11 cellular contexts compared by ENCODE assay signal in genomic region chr11:72583616-72584292, GRCh38.
DNase-seq lines count a peak whose midpoint lies in the region; ATAC-seq and TF ChIP-seq lines count a peak whose summit lies in the region.
"Had no signal": no experiment of that assay in that cellular context is flagged by ENCODE, and none has a peak within 500 bp of the region (broad histone marks: within the 10 kb centered on the region; RNA-seq: fewer than 3 reads in every experiment).

No MANE protein-coding gene starts in this region.

- peaks cover 15 to 22% of the 10 kb centered on the region in 2 donors for H3K4me1 Mint-ChIP-seq in effector memory CD8-positive, alpha-beta T cell (ENCODE audit: low read depth in 2 of 2)
- H3K4me1 Mint-ChIP-seq in naive thymus-derived CD4-positive, alpha-beta T cell: peaks cover 15 to 29% (median 22%) of the 10 kb centered on the region in 7 donors

- no peak for ATAC-seq in effector memory CD8-positive, alpha-beta T cell (replicated peaks)
- no peak for ATAC-seq in naive thymus-derived CD4-positive, alpha-beta T cell
- ATAC-seq in HG02588 (IDR thresholded peaks at IDR 0.05; ENCODE audit: unreplicated experiment): no peak

- H3K36me3 Mint-ChIP-seq in effector memory CD8-positive, alpha-beta T cell (ENCODE audit: insufficient read depth): peaks cover 5% of the 10 kb centered on the region
- H3K36me3 Mint-ChIP-seq in naive thymus-derived CD4-positive, alpha-beta T cell: peaks cover 0 to 8% (median 0%) of the 10 kb centered on the region in 5 donors

- no peak for DNase-seq in effector memory CD8-positive, alpha-beta T cell
- DNase-seq in naive thymus-derived CD4-positive, alpha-beta T cell: no peak
- DNase-seq in nucleus accumbens (lab: John Stamatoyannopoulos, UW) (no peak), NCI-H1417 (lab: John Stamatoyannopoulos, UW) (no peak), foreskin fibroblast (no peak)
- DNase-seq: amniotic stem cell, midbrain, NCI-H2081 treated with DMSO at 0.1 percent for 48 hours had no signal

- TF ChIP-seq CTCF in foreskin fibroblast (IDR thresholded peaks at IDR 0.05; ENCODE audit: low read depth, low read length): no peak

- H3K9me3 Mint-ChIP-seq in effector memory CD8-positive, alpha-beta T cell: no peaks in the 10 kb centered on the region
- H3K9me3 Mint-ChIP-seq in naive thymus-derived CD4-positive, alpha-beta T cell: no peaks in the 10 kb centered on the region

- no peak overlapping the region for H3K4me3 ChIP-seq in BLaER1 treated with 17β-estradiol and CSF1 and Interleukin-3, amounts not matched to agents 10 nM and 100 nM
- H3K4me3 ChIP-seq in HUES48 (ENCODE audit: low read depth, low read length) (peak overlapping the region; percentile 62), foreskin fibroblast (ENCODE audit: low read depth in 1 of 2, low read length in 2 of 2) (no peak overlapping the region)
- H3K4me3 ChIP-seq in naive thymus-derived CD4-positive, alpha-beta T cell (ENCODE audit: low read length): peak overlapping the region; percentile 72

- POLR2A ChIA-PET in naive thymus-derived CD4-positive, alpha-beta T cell (lab: Charles Lee): no interaction called here

- H3K27ac Mint-ChIP-seq in effector memory CD8-positive, alpha-beta T cell: no peak overlapping the region
- H3K27ac Mint-ChIP-seq in naive thymus-derived CD4-positive, alpha-beta T cell: peak overlapping the region in 2 of 9 donors; percentile 4 to 32

- CTCF ChIA-PET in naive thymus-derived CD4-positive, alpha-beta T cell (lab: Charles Lee): interaction anchor here (1.1 to 1.2 kb wide), 2 partner anchors 22 to 112 kb away, joined by 3 to 4 read pairs; no protein-coding TSS in a partner anchor

- H3K27me3 Mint-ChIP-seq in effector memory CD8-positive, alpha-beta T cell: peaks cover 5 to 24% of the 10 kb centered on the region in 2 donors
- H3K27me3 Mint-ChIP-seq in naive thymus-derived CD4-positive, alpha-beta T cell: peaks cover 7 to 44% (median 21%) of the 10 kb centered on the region in 5 donors

- H3K9ac ChIP-seq in BLaER1 treated with 17β-estradiol and CSF1 and Interleukin-3, amounts not matched to agents 10 nM and 100 nM: no peak overlapping the region
- H3K9ac ChIP-seq in HUES48 (ENCODE audit: low read depth, low read length): no peak overlapping the region

- peaks cover 0 to 28% (median 8%) of the 10 kb centered on the region in 11 experiments; a peak in 7 of 22 replicates for H4K20me1 ChIP-seq in BLaER1 treated with 17β-estradiol and CSF1 and Interleukin-3, amounts not matched to agents 10 nM and 100 nM

- peak overlapping the region in 7 of 11 experiments; percentile 89 to 98 (median 93); a peak in 10 of 22 replicates for H3K4me2 ChIP-seq in BLaER1 treated with 17β-estradiol and CSF1 and Interleukin-3, amounts not matched to agents 10 nM and 100 nM

- H3K4me3 Mint-ChIP-seq in effector memory CD8-positive, alpha-beta T cell: peak overlapping the region; percentile 57 to 71
- peak overlapping the region; percentile 36 to 94 (median 72) for H3K4me3 Mint-ChIP-seq in naive thymus-derived CD4-positive, alpha-beta T cell

- peaks cover 0 to 28% (median 21%) of the 10 kb centered on the region in 11 experiments; a peak in 20 of 22 replicates for H3K27me3 ChIP-seq in BLaER1 treated with 17β-estradiol and CSF1 and Interleukin-3, amounts not matched to agents 10 nM and 100 nM
- peaks cover 63% of the 10 kb centered on the region for H3K27me3 ChIP-seq in HUES48 (ENCODE audit: control insufficient read depth, insufficient read depth, low read length)
- no peaks in the 10 kb centered on the region for H3K27me3 ChIP-seq in naive thymus-derived CD4-positive, alpha-beta T cell (ENCODE audit: control insufficient read depth in 2 of 2, insufficient read depth in 2 of 2, low read length in 2 of 2)

- no peaks in the 10 kb centered on the region for H3K9me3 ChIP-seq in BLaER1 treated with 17β-estradiol and CSF1 and Interleukin-3, amounts not matched to agents 10 nM and 100 nM (replicated peaks in 1 of 11)
- H3K9me3 ChIP-seq in HUES48 (ENCODE audit: control insufficient read depth, insufficient read depth, low read length): no peaks in the 10 kb centered on the region
- H3K9me3 ChIP-seq in naive thymus-derived CD4-positive, alpha-beta T cell (ENCODE audit: control insufficient read depth in 2 of 3, low read length in 3 of 3): no peaks in the 10 kb centered on the region

- H3K36me3 ChIP-seq in BLaER1 treated with 17β-estradiol and CSF1 and Interleukin-3, amounts not matched to agents 10 nM and 100 nM: no peaks in the 10 kb centered on the region; a peak in 1 of 22 replicates
- H3K36me3 ChIP-seq in HUES48 (ENCODE audit: control insufficient read depth, insufficient read depth, low read length): no peaks in the 10 kb centered on the region
- H3K36me3 ChIP-seq in naive thymus-derived CD4-positive, alpha-beta T cell (ENCODE audit: control insufficient read depth in 2 of 3, insufficient read depth in 3 of 3, low read length in 3 of 3): no peaks in the 10 kb centered on the region

- no peak overlapping the region for H3K27ac ChIP-seq in BLaER1 treated with 17β-estradiol and CSF1 and Interleukin-3, amounts not matched to agents 10 nM and 100 nM
- H3K27ac ChIP-seq in HUES48 (ENCODE audit: low read depth, low read length): no peak overlapping the region
- H3K27ac ChIP-seq in naive thymus-derived CD4-positive, alpha-beta T cell (ENCODE audit: low read depth, low read length): no peak overlapping the region

- intact Hi-C loops in naive thymus-derived CD4-positive, alpha-beta T cell (cut with micrococcal nuclease): loop anchor here (2.0 kb wide), 2 partner anchors 25 to 595 kb away; no protein-coding TSS in a partner anchor

- H3K4me1 ChIP-seq in BLaER1 treated with 17β-estradiol and CSF1 and Interleukin-3, amounts not matched to agents 10 nM and 100 nM: peaks cover 51 to 81% (median 57%) of the 10 kb centered on the region in 10 experiments
- peaks cover 4% of the 10 kb centered on the region; the same call in 1 of the 2 replicates for H3K4me1 ChIP-seq in HUES48 (ENCODE audit: control insufficient read depth, insufficient read depth, low read length)
- peaks cover 13 to 17% of the 10 kb centered on the region in 2 donors for H3K4me1 ChIP-seq in naive thymus-derived CD4-positive, alpha-beta T cell (ENCODE audit: control insufficient read depth in 2 of 2, insufficient read depth in 2 of 2, low read length in 2 of 2)

Comparison
In these comparisons a context has a peak if more than half of its experiments do, and no peak if none do; other contexts are left out.
1. H3K4me3 ChIP-seq: peak in HUES48 (single experiment) and naive thymus-derived CD4-positive, alpha-beta T cell (single experiment); none in BLaER1 treated with 17β-estradiol and CSF1 and Interleukin-3, amounts not matched to agents 10 nM and 100 nM (0 of 10) and foreskin fibroblast (0 of 2).